Comparison of ENCODE assay signal across 8 cellular contexts in genomic region chr7:97104719-97105129, GRCh38. TPM values are rescaled to one million over a fixed set of nuclear protein-coding genes. Genes with fewer than 3 reads are reported as not detected.
DNase-seq lines count a peak whose midpoint lies in the region; ATAC-seq and TF ChIP-seq lines count a peak whose summit lies in the region.

No MANE protein-coding gene starts in this region.

- H3K4me1 ChIP-seq in prostate gland (replicated peaks) (no peaks in the 10 kb centered on the region), aorta (ENCODE audit: control insufficient read depth in 1 of 2, insufficient read depth in 2 of 2, low read length in 2 of 2) (no peaks in the 10 kb centered on the region)

- H3K4me3 ChIP-seq in SU-DHL-6 (ENCODE audit: insufficient read depth, low read length, poor library complexity, severe bottlenecking) (no peak overlapping the region), prostate gland (no peak overlapping the region), aorta (ENCODE audit: low read length in 2 of 2) (no peak overlapping the region)

- TF ChIP-seq POLR2A in prostate gland (IDR thresholded peaks at IDR 0.05), result no peak

- intact Hi-C loops in Right ventricle myocardium superior (cut with DNase I), result loop anchor here (2.0 to 5.0 kb wide), 2 partner anchors 74 to 733 kb away; no protein-coding TSS in a partner anchor
- intact Hi-C loops in prostate gland (cut with DNase I), result loop anchor here (10.0 kb wide), 1 partner anchor 70 kb away; no protein-coding TSS in a partner anchor
- intact Hi-C loops in aorta (cut with DNase I), result loop anchor here (2.0 to 5.0 kb wide), 4 partner anchors 73 to 730 kb away; no protein-coding TSS in a partner anchor

- DNase-seq in NCI-H1105 (lab: John Stamatoyannopoulos, UW) (peak; percentile 55), Right ventricle myocardium superior (peak; percentile 91), prostate gland (ENCODE audit: low spot score) (peak; percentile 67), aorta (peak; percentile 88 to 94)
- peak; percentile 59 to 72 for DNase-seq in activated naive CD4-positive, alpha-beta T cell treated with anti-CD3 and anti-CD28 coated beads, Interleukin-2, amount 50 U/mL, for 72 hours (ENCODE audit: low spot score in 2 of 2)

- no peak overlapping the region for H2AFZ ChIP-seq in SU-DHL-6 (ENCODE audit: low read depth, low read length, severe bottlenecking)

- no peak overlapping the region for H3K9ac ChIP-seq in SU-DHL-6 (ENCODE audit: low read length)

- ATAC-seq in HG02588 (IDR thresholded peaks at IDR 0.05; ENCODE audit: unreplicated experiment), result peak; percentile 96
- ATAC-seq in activated naive CD4-positive, alpha-beta T cell treated with anti-CD3 and anti-CD28 coated beads, Interleukin-2, amount 50 U/mL, for 72 hours, result peak; percentile 80 to 82
- peak; percentile 97 for ATAC-seq in Right ventricle myocardium superior (ENCODE audit: poor library complexity)
- no peak for ATAC-seq in aorta (ENCODE audit: low FRiP score)

- no peak overlapping the region for H3K27ac Mint-ChIP-seq in activated naive CD4-positive, alpha-beta T cell treated with anti-CD3 and anti-CD28 coated beads, Interleukin-2, amount 50 U/mL, for 72 hours

- no peaks in the 10 kb centered on the region for H3F3A ChIP-seq in SU-DHL-6 (ENCODE audit: insufficient read depth)

- H3K9me2 ChIP-seq in SU-DHL-6 (replicated peaks; ENCODE audit: insufficient read depth, low read length), result no peaks in the 10 kb centered on the region

- H3K79me2 ChIP-seq in SU-DHL-6 (ENCODE audit: insufficient read depth, low read length), result no peaks in the 10 kb centered on the region

- peaks cover 0 to 5% of the 10 kb centered on the region in 2 donors for H3K36me3 Mint-ChIP-seq in activated naive CD4-positive, alpha-beta T cell treated with anti-CD3 and anti-CD28 coated beads, Interleukin-2, amount 50 U/mL, for 72 hours

- no peak overlapping the region for H3K27ac ChIP-seq in SU-DHL-6 (ENCODE audit: low read depth, low read length)
- no peak overlapping the region for H3K27ac ChIP-seq in prostate gland
- H3K27ac ChIP-seq in aorta (ENCODE audit: low read depth in 1 of 2, low read length in 2 of 2), result no peak overlapping the region

- TF ChIP-seq CTCF in GM12872 (IDR thresholded peaks at IDR 0.05; ENCODE audit: insufficient read depth, low read depth, low read length), result peak; percentile 75
- peak; percentile 82 for TF ChIP-seq CTCF in SU-DHL-6 (IDR thresholded peaks at IDR 0.05; ENCODE audit: insufficient read depth, low read length, poor library complexity, severe bottlenecking)
- TF ChIP-seq CTCF in prostate gland (IDR thresholded peaks at IDR 0.05), result peak; percentile 35 to 76 (median 69)

- 4% methylated on average over 6 of the region's 6 CpGs for WGBS in prostate gland
- WGBS in aorta, 2 donors, result 1 to 2% methylated on average over 6 of the region's 6 CpGs

- no peaks in the 10 kb centered on the region for H4K20me1 ChIP-seq in SU-DHL-6 (ENCODE audit: low read depth, low read length)

- no peaks in the 10 kb centered on the region for H3K27me3 ChIP-seq in SU-DHL-6 (ENCODE audit: low read length)
- H3K27me3 ChIP-seq in prostate gland (replicated peaks; ENCODE audit: insufficient read depth), result no peaks in the 10 kb centered on the region
- H3K27me3 ChIP-seq in aorta (ENCODE audit: control insufficient read depth in 1 of 2, insufficient read depth in 2 of 2, low read length in 1 of 2), result no peaks in the 10 kb centered on the region

- H3K9me3 Mint-ChIP-seq in activated naive CD4-positive, alpha-beta T cell treated with anti-CD3 and anti-CD28 coated beads, Interleukin-2, amount 50 U/mL, for 72 hours, result peaks cover 0 to 5% of the 10 kb centered on the region in 2 donors

- no peak overlapping the region for H3K4me2 ChIP-seq in SU-DHL-6 (ENCODE audit: low read depth, low read length, poor library complexity, severe bottlenecking)

- H3K9me3 ChIP-seq in SU-DHL-6 (ENCODE audit: insufficient read depth, low read length) (no peaks in the 10 kb centered on the region), prostate gland (no peaks in the 10 kb centered on the region), aorta (ENCODE audit: control insufficient read depth, low read length) (no peaks in the 10 kb centered on the region)

- H3K36me3 ChIP-seq in SU-DHL-6 (ENCODE audit: low read length), result no peaks in the 10 kb centered on the region
- no peaks in the 10 kb centered on the region for H3K36me3 ChIP-seq in prostate gland
- H3K36me3 ChIP-seq in aorta (ENCODE audit: control insufficient read depth in 1 of 2, insufficient read depth in 2 of 2, low read length in 1 of 2), result no peaks in the 10 kb centered on the region

RNA-seq across cellular contexts. Expression of gene SDHAF3, which starts 12.8 kb away (rescaled TPM):
- total RNA-seq in activated naive CD4-positive, alpha-beta T cell treated with anti-CD3 and anti-CD28 coated beads, Interleukin-2, amount 50 U/mL, for 72 hours, result 10 to 100 TPM; 19.7 to 28.8 TPM
- 19.3 TPM for total RNA-seq in Right ventricle myocardium superior
- 10 to 100 TPM in 1 of 2 donors, 1 to 10 TPM in 1; 9.1 to 13.9 TPM for total RNA-seq in prostate gland
- total RNA-seq in aorta, result 1 to 10 TPM; 6.5 to 7.8 TPM
- 10 to 100 TPM in 1 of 2 donors, 1 to 10 TPM in 1; 8.2 to 11.1 TPM for polyA plus RNA-seq in aorta
